1 cellular context compared by ENCODE assay signal in the genomic region with DNA sequence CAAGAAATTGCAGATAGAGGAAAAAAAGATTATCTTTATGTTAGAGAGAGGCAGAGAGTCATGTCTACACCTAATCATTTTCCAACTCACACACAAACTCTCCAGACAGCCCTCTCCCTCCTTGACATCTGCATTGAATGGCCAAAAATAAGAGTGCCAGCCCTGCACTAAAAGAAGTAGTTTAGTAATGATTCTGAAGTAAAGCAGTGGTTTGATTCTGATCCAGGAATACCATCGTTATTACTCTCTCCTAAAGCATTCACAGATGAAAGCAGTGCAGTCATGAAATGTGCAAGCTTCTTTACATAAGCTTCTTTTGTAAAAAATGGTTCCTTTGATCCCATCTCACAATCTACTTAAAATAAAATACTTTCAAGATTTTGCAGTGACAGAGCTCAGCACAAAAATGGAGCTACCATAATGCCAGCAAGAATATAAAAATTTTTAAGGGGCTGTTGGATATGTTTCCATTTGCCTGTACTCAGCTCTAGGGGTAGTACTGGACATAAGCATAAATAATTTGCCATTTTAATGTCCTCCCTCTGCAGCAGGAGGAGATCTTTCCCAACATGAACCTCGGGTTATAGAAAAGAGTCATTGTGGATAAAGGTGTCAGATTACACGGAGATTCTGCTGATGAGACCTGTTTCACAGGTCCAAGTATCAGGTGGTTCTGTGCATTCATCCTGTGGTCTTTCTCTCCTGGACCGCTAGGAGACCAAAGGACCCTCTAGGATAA.
TF ChIP-seq lines count a peak whose summit lies in the region.

No MANE protein-coding gene starts in this region.

TF ChIP-seq in SK-N-SH, 30 proteins besides CTCF, POLR2A, EP300 and RAD21 (continued from another document):
- TF ChIP-seq MAX (IDR thresholded peaks at IDR 0.05; ENCODE audit: low read depth) (0 out of 2 replicates have a peak, but pooled peaks have one; percentile 25), TAF1 (IDR thresholded peaks at IDR 0.05; ENCODE audit: borderline replicate concordance, low read depth, low read length) (no peak), ELF1 (IDR thresholded peaks at IDR 0.05) (no peak), RFX5 (IDR thresholded peaks at IDR 0.05; ENCODE audit: low read length) (no peak), TEAD4 (IDR thresholded peaks at IDR 0.05; ENCODE audit: borderline replicate concordance, insufficient read depth) (peak; percentile 88), USF1 (IDR thresholded peaks at IDR 0.05; ENCODE audit: borderline replicate concordance, low read depth) (no peak), EZH2phosphoT487 (IDR thresholded peaks at IDR 0.05; ENCODE audit: borderline replicate concordance, low read depth) (no peak), FOSL2 (IDR thresholded peaks at IDR 0.05; ENCODE audit: borderline replicate concordance, low read depth) (peak; percentile 67), TCF12 (IDR thresholded peaks at IDR 0.05) (peak; percentile 92), MEF2A (IDR thresholded peaks at IDR 0.05; ENCODE audit: borderline replicate concordance, low read depth) (peak; percentile 40; the same call in 1 of the 2 replicates), NFIC (IDR thresholded peaks at IDR 0.05; ENCODE audit: borderline replicate concordance) (peak; percentile 90), SMC3 (IDR thresholded peaks at IDR 0.05; ENCODE audit: low read depth, low read length) (no peak), NRF1 (IDR thresholded peaks at IDR 0.05; ENCODE audit: low read depth, low read length) (no peak), FOXM1 (IDR thresholded peaks at IDR 0.05; ENCODE audit: low read depth) (peak; percentile 56; the same call in 1 of the 2 replicates), MXI1 (IDR thresholded peaks at IDR 0.05; ENCODE audit: low read depth, low read length) (no peak)
- TF ChIP-seq, protein P1, sequence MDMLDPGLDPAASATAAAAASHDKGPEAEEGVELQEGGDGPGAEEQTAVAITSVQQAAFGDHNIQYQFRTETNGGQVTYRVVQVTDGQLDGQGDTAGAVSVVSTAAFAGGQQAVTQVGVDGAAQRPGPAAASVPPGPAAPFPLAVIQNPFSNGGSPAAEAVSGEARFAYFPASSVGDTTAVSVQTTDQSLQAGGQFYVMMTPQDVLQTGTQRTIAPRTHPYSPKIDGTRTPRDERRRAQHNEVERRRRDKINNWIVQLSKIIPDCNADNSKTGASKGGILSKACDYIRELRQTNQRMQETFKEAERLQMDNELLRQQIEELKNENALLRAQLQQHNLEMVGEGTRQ (IDR thresholded peaks at IDR 0.05; ENCODE audit: borderline replicate concordance, low read depth, low read length), result no peak
